8 cellular contexts compared by ENCODE assay signal in genomic region chr16:81505011-81505660, GRCh38.
DNase-seq lines count a peak whose midpoint lies in the region; ATAC-seq and TF ChIP-seq lines count a peak whose summit lies in the region.

No MANE protein-coding gene starts in this region.

- intact Hi-C loops in CD8-positive, alpha-beta T cell (cut with DNase I, micrococcal nuclease) = no loop called here

- H3K27me3 ChIP-seq in CD8-positive, alpha-beta T cell (ENCODE audit: insufficient read depth, low read length) = no peaks in the 10 kb centered on the region
- no peaks in the 10 kb centered on the region for H3K27me3 ChIP-seq in HUES6 (ENCODE audit: control insufficient read depth, insufficient read depth, low read length)

- no peaks in the 10 kb centered on the region for H3K9me3 ChIP-seq in CD8-positive, alpha-beta T cell (ENCODE audit: low read length)
- no peaks in the 10 kb centered on the region for H3K9me3 ChIP-seq in HUES6 (ENCODE audit: control insufficient read depth, insufficient read depth, low read depth, low read length)

- POLR2A ChIA-PET in CD8-positive, alpha-beta T cell (lab: Charles Lee) = no interaction called here

- CTCF ChIA-PET in CD8-positive, alpha-beta T cell (lab: Charles Lee) = interaction anchor here (1.1 kb wide), 1 partner anchor 22 kb away, joined by 3 read pairs; no protein-coding TSS in a partner anchor

- H3K4me3 ChIP-seq in CD8-positive, alpha-beta T cell (ENCODE audit: low read depth, low read length) = no peak overlapping the region
- no peak overlapping the region for H3K4me3 ChIP-seq in HUES6 (ENCODE audit: low read depth, low read length)

- no peak for DNase-seq in CD8-positive, alpha-beta T cell
- DNase-seq in GDM1 (lab: John Stamatoyannopoulos, UW) (no peak), GM03348 (ENCODE audit: low spot score) (no peak)
- DNase-seq in activated naive CD4-positive, alpha-beta T cell treated with anti-CD3 and anti-CD28 coated beads, Interleukin-2, amount 50 U/mL, for 72 hours (ENCODE audit: low spot score in 2 of 2) = no peak

- no peak for TF ChIP-seq CTCF in CD8-positive, alpha-beta T cell (IDR thresholded peaks at IDR 0.05)

- H3K9ac ChIP-seq in HUES6 (ENCODE audit: low read length) = no peak overlapping the region

- no peaks in the 10 kb centered on the region for H3K4me1 ChIP-seq in CD8-positive, alpha-beta T cell (ENCODE audit: insufficient read depth, low read length)
- peaks cover 9% of the 10 kb centered on the region; the same call in 1 of the 2 replicates for H3K4me1 ChIP-seq in HUES6 (ENCODE audit: control insufficient read depth, insufficient read depth, low read length)

- H3K27me3 Mint-ChIP-seq in CD8-positive, alpha-beta T cell (ENCODE audit: low read depth) = no peaks in the 10 kb centered on the region

- H3K9me3 Mint-ChIP-seq in CD8-positive, alpha-beta T cell = no peaks in the 10 kb centered on the region
- H3K9me3 Mint-ChIP-seq in activated naive CD4-positive, alpha-beta T cell treated with anti-CD3 and anti-CD28 coated beads, Interleukin-2, amount 50 U/mL, for 72 hours = no peaks in the 10 kb centered on the region

- peak overlapping the region; percentile 67 for H3K27ac Mint-ChIP-seq in CD8-positive, alpha-beta T cell
- no peak overlapping the region for H3K27ac Mint-ChIP-seq in activated naive CD4-positive, alpha-beta T cell treated with anti-CD3 and anti-CD28 coated beads, Interleukin-2, amount 50 U/mL, for 72 hours

- H3K36me3 Mint-ChIP-seq in CD8-positive, alpha-beta T cell = no peaks in the 10 kb centered on the region
- no peaks in the 10 kb centered on the region for H3K36me3 Mint-ChIP-seq in activated naive CD4-positive, alpha-beta T cell treated with anti-CD3 and anti-CD28 coated beads, Interleukin-2, amount 50 U/mL, for 72 hours

- no peak overlapping the region for H3K27ac ChIP-seq in CD8-positive, alpha-beta T cell (ENCODE audit: low read depth, low read length)
- peak overlapping the region; percentile 50; the same call in 1 of the 2 replicates for H3K27ac ChIP-seq in HUES6 (ENCODE audit: low read depth, low read length)

- no peaks in the 10 kb centered on the region for H3K36me3 ChIP-seq in CD8-positive, alpha-beta T cell (ENCODE audit: insufficient read depth, low read length)
- peaks cover 3% of the 10 kb centered on the region; the same call in 1 of the 2 replicates for H3K36me3 ChIP-seq in HUES6 (ENCODE audit: control insufficient read depth, insufficient read depth, low read length)

- ATAC-seq in CD8-positive, alpha-beta T cell = no peak
- ATAC-seq in GM21390 (IDR thresholded peaks at IDR 0.05; ENCODE audit: unreplicated experiment) = peak; percentile 77
- ATAC-seq in esophagus mucosa = peak; percentile 94
- no peak for ATAC-seq in activated naive CD4-positive, alpha-beta T cell treated with anti-CD3 and anti-CD28 coated beads, Interleukin-2, amount 50 U/mL, for 72 hours
- ATAC-seq in HG02571 (IDR thresholded peaks at IDR 0.05; ENCODE audit: unreplicated experiment) = no peak

- H3K4me1 Mint-ChIP-seq in CD8-positive, alpha-beta T cell (ENCODE audit: low read depth) = peaks cover 22% of the 10 kb centered on the region

- H3K4me3 Mint-ChIP-seq in CD8-positive, alpha-beta T cell = no peak overlapping the region

Comparison
In these comparisons a context has a peak if more than half of its experiments do, and no peak if none do; other contexts are left out.
1. ATAC-seq: peak in GM21390 (single experiment) and esophagus mucosa (single experiment); none in CD8-positive, alpha-beta T cell (single experiment), activated naive CD4-positive, alpha-beta T cell treated with anti-CD3 and anti-CD28 coated beads, Interleukin-2, amount 50 U/mL, for 72 hours (0 of 2) and HG02571 (single experiment).